In genomic region chr11:29616611-29617010, GRCh38 we compare ENCODE assay signal across 21 cellular contexts.
DNase-seq lines count a peak whose midpoint lies in the region; TF ChIP-seq lines count a peak whose summit lies in the region.
"Had no signal": no experiment of that assay in that cellular context is flagged by ENCODE, and none has a peak within 500 bp of the region (broad histone marks: within the 10 kb centered on the region; RNA-seq: fewer than 3 reads in every experiment).

No MANE protein-coding gene starts in this region.

- no peak overlapping the region for H3K4me3 Mint-ChIP-seq in MCF 10A (ENCODE audit: unreplicated experiment)
- H3K4me3 Mint-ChIP-seq: activated naive CD8-positive, alpha-beta T cell treated with anti-CD3 and anti-CD28 coated beads for 36 hours; activated T-helper 1 cell treated with anti-CD3 and anti-CD28 coated beads, Interleukin-12 subunit alpha, Interleukin-12 subunit beta, Interleukin-2, Interleukin-4 antibody, amounts not matched to agents 30 ng/mL and 10 ng/mL and 1 ng/mL, durations not matched to agents 14 hours and 24 hours and 36 hours; central memory CD8-positive, alpha-beta T cell; nephron had no signal

- no peaks in the 10 kb centered on the region for H3K4me1 ChIP-seq in breast epithelium
- peaks cover 4% of the 10 kb centered on the region for H3K4me1 ChIP-seq in adipocyte (ENCODE audit: control insufficient read depth, insufficient read depth, low read length)
- H3K4me1 ChIP-seq in prostate gland (replicated peaks), result no peaks in the 10 kb centered on the region
- H3K4me1 ChIP-seq: heart right ventricle, psoas muscle, SJCRH30, testis had no signal

- H3K27me3 Mint-ChIP-seq in MCF 10A (ENCODE audit: insufficient read depth, unreplicated experiment), result no peaks in the 10 kb centered on the region
- H3K27me3 Mint-ChIP-seq: activated naive CD8-positive, alpha-beta T cell treated with anti-CD3 and anti-CD28 coated beads for 36 hours; central memory CD8-positive, alpha-beta T cell had no signal

- CTCF ChIA-PET in MCF 10A (lab: Yijun Ruan, JAX), result no interaction called here

- H3K27me3 ChIP-seq in breast epithelium (no peaks in the 10 kb centered on the region), adipocyte (replicated peaks; ENCODE audit: control insufficient read depth, insufficient read depth, low read length) (no peaks in the 10 kb centered on the region), prostate gland (replicated peaks; ENCODE audit: insufficient read depth) (no peaks in the 10 kb centered on the region)
- H3K27me3 ChIP-seq: BLaER1 treated with 17β-estradiol and CSF1 and Interleukin-3, amounts not matched to agents 10 nM and 100 nM; heart right ventricle; SJCRH30; testis had no signal

- no peak overlapping the region for H3K27ac Mint-ChIP-seq in MCF 10A (ENCODE audit: low read depth, unreplicated experiment)
- H3K27ac Mint-ChIP-seq: activated naive CD8-positive, alpha-beta T cell treated with anti-CD3 and anti-CD28 coated beads for 36 hours; activated T-helper 1 cell treated with anti-CD3 and anti-CD28 coated beads, Interleukin-12 subunit alpha, Interleukin-12 subunit beta, Interleukin-2, Interleukin-4 antibody, amounts not matched to agents 30 ng/mL and 10 ng/mL and 1 ng/mL, durations not matched to agents 14 hours and 24 hours and 36 hours; nephron had no signal

- TF ChIP-seq CTCF in MCF 10A (IDR thresholded peaks at IDR 0.05; ENCODE audit: unreplicated experiment) (no peak), breast epithelium (IDR thresholded peaks at IDR 0.05) (no peak), fibroblast of pulmonary artery (IDR thresholded peaks at IDR 0.05; ENCODE audit: low read length, missing control alignments) (no peak), prostate gland (IDR thresholded peaks at IDR 0.05) (no peak)

- no peaks in the 10 kb centered on the region for H3K36me3 ChIP-seq in breast epithelium
- H3K36me3 ChIP-seq in adipocyte (ENCODE audit: control insufficient read depth, insufficient read depth, low read length, severe bottlenecking), result no peaks in the 10 kb centered on the region
- no peaks in the 10 kb centered on the region for H3K36me3 ChIP-seq in prostate gland
- H3K36me3 ChIP-seq: BLaER1 treated with 17β-estradiol and CSF1 and Interleukin-3, amounts not matched to agents 10 nM and 100 nM; heart right ventricle; SJCRH30 had no signal

- H3K9me3 ChIP-seq in breast epithelium (no peaks in the 10 kb centered on the region), adipocyte (ENCODE audit: control insufficient read depth, low read length) (no peaks in the 10 kb centered on the region), prostate gland (no peaks in the 10 kb centered on the region)
- H3K9me3 ChIP-seq: BLaER1 treated with 17β-estradiol and CSF1 and Interleukin-3, amounts not matched to agents 10 nM and 100 nM; psoas muscle; SJCRH30; testis had no signal

- TF ChIP-seq POLR2A in breast epithelium (IDR thresholded peaks at IDR 0.05) (no peak), prostate gland (IDR thresholded peaks at IDR 0.05) (no peak)

- H3K9ac ChIP-seq in adipocyte (ENCODE audit: low read length), result peak overlapping the region; percentile 52
- H3K9ac ChIP-seq: BLaER1 treated with 17β-estradiol and CSF1 and Interleukin-3, amounts not matched to agents 10 nM and 100 nM had no signal

- H3K27ac ChIP-seq in breast epithelium (no peak overlapping the region), prostate gland (no peak overlapping the region)
- H3K27ac ChIP-seq: 22Rv1, heart right ventricle, psoas muscle, SJCRH30, testis had no signal

- H3K4me3 ChIP-seq in breast epithelium, result no peak overlapping the region
- no peak overlapping the region for H3K4me3 ChIP-seq in adipocyte (ENCODE audit: low read length)
- no peak overlapping the region for H3K4me3 ChIP-seq in fibroblast of pulmonary artery (replicated peaks; ENCODE audit: low read depth, low read length)
- no peak overlapping the region for H3K4me3 ChIP-seq in prostate gland
- H3K4me3 ChIP-seq: BLaER1 treated with 17β-estradiol and CSF1 and Interleukin-3, amounts not matched to agents 10 nM and 100 nM; heart right ventricle; psoas muscle; SJCRH30; testis had no signal

- BruUV-seq in MCF 10A (replicated peaks; lab: Mats Ljungman, UMichigan), result no TSS peak

- intact Hi-C loops in MCF 10A (cut with micrococcal nuclease) (no loop called here), breast epithelium (cut with DNase I; ENCODE audit: low total_unique reads) (no loop called here), prostate gland (cut with DNase I) (no loop called here)

- DNase-seq in MCF 10A (ENCODE audit: unreplicated experiment), result peak; percentile 14
- DNase-seq in breast epithelium (ENCODE audit: low spot score in 2 of 2), result no peak
- peak; percentile 30 for DNase-seq in adipocyte (ENCODE audit: low read depth)
- DNase-seq in fibroblast of pulmonary artery (ENCODE audit: low read depth), result peak; percentile 65
- no peak for DNase-seq in amniotic stem cell (lab: John Stamatoyannopoulos, UW)
- no peak for DNase-seq in NCI-H1105 treated with DMSO at 0.1 percent for 48 hours (lab: John Stamatoyannopoulos, UW)
- DNase-seq in prostate gland (ENCODE audit: low spot score), result no peak
- no peak for DNase-seq in SIG-M5 (lab: John Stamatoyannopoulos, UW)
- DNase-seq: activated naive CD8-positive, alpha-beta T cell treated with anti-CD3 and anti-CD28 coated beads for 36 hours; effector CD8-positive, alpha-beta T cell; heart right ventricle; mesendoderm; NCI-H187; psoas muscle; testis had no signal

- H3K4me1 Mint-ChIP-seq in MCF 10A (ENCODE audit: insufficient read depth, unreplicated experiment), result peaks cover 7% of the 10 kb centered on the region
- H3K4me1 Mint-ChIP-seq: activated naive CD8-positive, alpha-beta T cell treated with anti-CD3 and anti-CD28 coated beads for 36 hours; central memory CD8-positive, alpha-beta T cell; nephron had no signal

- POLR2A ChIA-PET in MCF 10A (lab: Yijun Ruan, JAX), result no interaction called here

- H3K9me3 Mint-ChIP-seq in MCF 10A (ENCODE audit: unreplicated experiment), result no peaks in the 10 kb centered on the region
- H3K9me3 Mint-ChIP-seq: activated naive CD8-positive, alpha-beta T cell treated with anti-CD3 and anti-CD28 coated beads for 36 hours; activated T-helper 1 cell treated with anti-CD3 and anti-CD28 coated beads, Interleukin-12 subunit alpha, Interleukin-12 subunit beta, Interleukin-2, Interleukin-4 antibody, amounts not matched to agents 30 ng/mL and 10 ng/mL and 1 ng/mL, durations not matched to agents 14 hours and 24 hours and 36 hours; nephron had no signal

- no peaks in the 10 kb centered on the region for H3K36me3 Mint-ChIP-seq in MCF 10A (ENCODE audit: insufficient read depth, unreplicated experiment)
- H3K36me3 Mint-ChIP-seq: activated naive CD8-positive, alpha-beta T cell treated with anti-CD3 and anti-CD28 coated beads for 36 hours had no signal

Comparison
In these comparisons a context has a peak if more than half of its experiments do, and no peak if none do; other contexts are left out.
1. DNase-seq: peak in MCF 10A (single experiment), adipocyte (single experiment) and fibroblast of pulmonary artery (single experiment); none in breast epithelium (0 of 2), amniotic stem cell (single experiment), NCI-H1105 treated with DMSO at 0.1 percent for 48 hours (single experiment), prostate gland (single experiment) and SIG-M5 (single experiment).